Comparison of ENCODE assay signal across 8 cellular contexts in genomic region chr2:47904903-47905453, GRCh38. TPM values are rescaled to one million over a fixed set of nuclear protein-coding genes. Genes with fewer than 3 reads are reported as not detected.
A peak's percentile ranks its signal among the peaks of the same experiment; 100 is the strongest.
DNase-seq lines count a peak whose midpoint lies in the region; ATAC-seq and TF ChIP-seq lines count a peak whose summit lies in the region.

No MANE protein-coding gene starts in this region.

- H3K4me1 Mint-ChIP-seq in CD8-positive, alpha-beta memory T cell, result peaks cover 43 to 53% (median 48%) of the 10 kb centered on the region in 3 donors

- no peaks in the 10 kb centered on the region for H3K9me3 Mint-ChIP-seq in CD8-positive, alpha-beta memory T cell

- no peaks in the 10 kb centered on the region for H3K36me3 ChIP-seq in CD8-positive, alpha-beta memory T cell (ENCODE audit: insufficient read depth, low read length)
- no peaks in the 10 kb centered on the region for H3K36me3 ChIP-seq in PC-3 (ENCODE audit: low read depth, low read length)
- H3K36me3 ChIP-seq in iPS DF 6.9 (ENCODE audit: control insufficient read depth, insufficient read depth, low read length), result no peaks in the 10 kb centered on the region
- no peaks in the 10 kb centered on the region for H3K36me3 ChIP-seq in gastrocnemius medialis

- peaks cover 56% of the 10 kb centered on the region for H3K79me2 ChIP-seq in PC-3 (ENCODE audit: low read length)

- H3K36me3 Mint-ChIP-seq in CD8-positive, alpha-beta memory T cell, result peaks cover 0 to 16% (median 0%) of the 10 kb centered on the region in 3 donors

- peak overlapping the region; percentile 88 for H3K4me2 ChIP-seq in PC-3 (ENCODE audit: low read length)

- ATAC-seq in GM21381 (IDR thresholded peaks at IDR 0.05; ENCODE audit: unreplicated experiment) (peak; percentile 11), PC-3 (no peak; the same call in 1 of the 2 replicates), gastrocnemius medialis (peak; percentile 3 to 5)

- DNase-seq in CD8-positive, alpha-beta memory T cell, result peak in 3 of 5 donors; percentile 15 to 65 (median 53)
- DNase-seq in PC-3, result no peak
- peak in 47 of 58 donors; percentile 4 to 72 (median 43) for DNase-seq in anterior cingulate cortex (lab: John Stamatoyannopoulos, UW)
- no peak for DNase-seq in iPS DF 6.9 (ENCODE audit: low read depth, low spot score)
- DNase-seq in gastrocnemius medialis, result peak; percentile 15 to 29
- DNase-seq in Ammon's horn (ENCODE audit: low spot score), result no peak
- no peak for DNase-seq in NCI-H2196 treated with DMSO at 0.1 percent for 48 hours (lab: John Stamatoyannopoulos, UW; ENCODE audit: unreplicated experiment)

- H3K27ac Mint-ChIP-seq in CD8-positive, alpha-beta memory T cell, result peak overlapping the region; percentile 90 to 99 (median 96)

- H3K27me3 Mint-ChIP-seq in CD8-positive, alpha-beta memory T cell, result peaks cover 0 to 3% of the 10 kb centered on the region in 2 donors

- no TSS peak for BruUV-seq in PC-3 (replicated peaks; lab: Mats Ljungman, UMichigan)

- CTCF ChIA-PET in CD8-positive, alpha-beta memory T cell (lab: Charles Lee), result no interaction called here
- CTCF ChIA-PET in PC-3 (lab: Charles Lee), result no interaction called here

- TF ChIP-seq POLR2A in gastrocnemius medialis (IDR thresholded peaks at IDR 0.05), result no peak

- no peaks in the 10 kb centered on the region for H3K27me3 ChIP-seq in CD8-positive, alpha-beta memory T cell (ENCODE audit: insufficient read depth, low read length, poor library complexity, severe bottlenecking)
- no peaks in the 10 kb centered on the region for H3K27me3 ChIP-seq in PC-3 (ENCODE audit: low read length)
- no peaks in the 10 kb centered on the region for H3K27me3 ChIP-seq in iPS DF 6.9 (ENCODE audit: control insufficient read depth, insufficient read depth, low read length)
- no peaks in the 10 kb centered on the region for H3K27me3 ChIP-seq in gastrocnemius medialis

- in situ Hi-C loops in gastrocnemius medialis (cut with MboI; ENCODE audit: low sequenced_read_pairs in 4 of 4), result no loop called here

- H3K4me3 ChIP-seq in CD8-positive, alpha-beta memory T cell (ENCODE audit: low read length), result peak overlapping the region; percentile 72
- H3K4me3 ChIP-seq in PC-3 (ENCODE audit: low read length) (peak overlapping the region; percentile 92), iPS DF 6.9 (ENCODE audit: low read length) (peak overlapping the region; percentile 59), gastrocnemius medialis (peak overlapping the region; percentile 86 to 99 (median 90))

- H2AFZ ChIP-seq in PC-3 (ENCODE audit: low read length), result peak overlapping the region; percentile 62

- intact Hi-C loops in PC-3 (cut with micrococcal nuclease) (loop anchor here (5.0 kb wide), 1 partner anchor 38 kb away; no protein-coding TSS in a partner anchor), gastrocnemius medialis (cut with DNase I; ENCODE audit: low total_unique reads) (loop anchor here (5.0 kb wide), 2 partner anchors 38 to 442 kb away; no protein-coding TSS in a partner anchor)

- POLR2A ChIA-PET in CD8-positive, alpha-beta memory T cell (lab: Charles Lee), result no interaction called here
- POLR2A ChIA-PET in PC-3 (lab: Charles Lee; ENCODE audit: unreplicated experiment), result interaction anchor here (0.5 kb wide), 1 partner anchor 15 kb away, joined by 3 read pairs; no protein-coding TSS in a partner anchor

- no CpG with 5 or more reads among the region's 45 CpGs for WGBS in iPS DF 6.9 (ENCODE audit: insufficient coverage, insufficient read length)

- H3K27ac ChIP-seq in CD8-positive, alpha-beta memory T cell (ENCODE audit: low read depth, low read length), result peak overlapping the region; percentile 87
- H3K27ac ChIP-seq in PC-3 (ENCODE audit: low read length), result no peak overlapping the region; the same call in 1 of the 2 replicates
- H3K27ac ChIP-seq in iPS DF 6.9 (ENCODE audit: low read length), result no peak overlapping the region
- H3K27ac ChIP-seq in gastrocnemius medialis, result peak overlapping the region; percentile 98 to 100 (median 99)

- H3K9me2 ChIP-seq in PC-3 (replicated peaks; ENCODE audit: low read length), result no peaks in the 10 kb centered on the region

- H3F3A ChIP-seq in PC-3 (ENCODE audit: low read length, unreplicated experiment), result no peaks in the 10 kb centered on the region

- peaks cover 34% of the 10 kb centered on the region for H3K4me1 ChIP-seq in CD8-positive, alpha-beta memory T cell (ENCODE audit: insufficient read depth, low read length)
- H3K4me1 ChIP-seq in PC-3 (ENCODE audit: insufficient read depth, low read length) (peaks cover 14% of the 10 kb centered on the region), iPS DF 6.9 (ENCODE audit: control insufficient read depth, insufficient read depth, low read length) (no peaks in the 10 kb centered on the region; the same call in 1 of the 2 replicates), gastrocnemius medialis (peaks cover 27 to 34% of the 10 kb centered on the region in 2 donors)

- H4K20me1 ChIP-seq in PC-3 (ENCODE audit: low read length), result peaks cover 34% of the 10 kb centered on the region

- no peaks in the 10 kb centered on the region for H3K9me3 ChIP-seq in CD8-positive, alpha-beta memory T cell (ENCODE audit: low read length)
- H3K9me3 ChIP-seq in PC-3 (ENCODE audit: low read length) (no peaks in the 10 kb centered on the region), iPS DF 6.9 (ENCODE audit: control insufficient read depth, insufficient read depth, low read length) (no peaks in the 10 kb centered on the region), gastrocnemius medialis (no peaks in the 10 kb centered on the region)

- peak overlapping the region; percentile 88 for H3K9ac ChIP-seq in PC-3 (ENCODE audit: low read length)

- H3K4me3 Mint-ChIP-seq in CD8-positive, alpha-beta memory T cell, result peak overlapping the region; percentile 94 to 99 (median 98)

- no peak for TF ChIP-seq CTCF in PC-3 (conservative IDR thresholded peaks at IDR 0.05; ENCODE audit: low read depth, low read length)
- TF ChIP-seq CTCF in gastrocnemius medialis (IDR thresholded peaks at IDR 0.05 in 4 of 5, conservative IDR thresholded peaks at IDR 0.05 in 1 of 5), result no peak

RNA-seq across cellular contexts. Expression of gene FBXO11, which starts 1.3 kb away (rescaled TPM):
- total RNA-seq in CD8-positive, alpha-beta memory T cell, result 10 to 100 TPM; 41.2 to 41.8 TPM
- 9.9 TPM for polyA plus RNA-seq in CD8-positive, alpha-beta memory T cell
- 34.8 and 39.6 TPM in 2 replicates for total RNA-seq in PC-3 (2014; rRNA removed)
- total RNA-seq in gastrocnemius medialis, result 10 to 100 TPM; 21.5 to 31.8 (median 28.4) TPM

Comparison
In these comparisons a context has a peak if more than half of its experiments do, and no peak if none do; other contexts are left out.
1. DNase-seq: peak in CD8-positive, alpha-beta memory T cell (3 of 5), anterior cingulate cortex (47 of 58) and gastrocnemius medialis (2 of 2); none in PC-3 (single experiment), iPS DF 6.9 (single experiment), Ammon's horn (single experiment) and NCI-H2196 treated with DMSO at 0.1 percent for 48 hours (single experiment).
2. H3K27ac ChIP-seq: peak in CD8-positive, alpha-beta memory T cell (single experiment) and gastrocnemius medialis (4 of 4); none in PC-3 (single experiment) and iPS DF 6.9 (single experiment).
3. Peak in every context shown above with its lines, with median percentiles within 50 percentile points of each other: H3K4me3 ChIP-seq.